In genomic region chr3:186775999-186776398, GRCh38 we compare ENCODE assay signal across 24 cellular contexts. TPM values are rescaled to one million over a fixed set of nuclear protein-coding genes. Genes with fewer than 3 reads are reported as not detected.
DNase-seq lines count a peak whose midpoint lies in the region; ATAC-seq and TF ChIP-seq lines count a peak whose summit lies in the region.
"Had no signal": no experiment of that assay in that cellular context is flagged by ENCODE, and none has a peak within 500 bp of the region (broad histone marks: within the 10 kb centered on the region; RNA-seq: fewer than 3 reads in every experiment).

No MANE protein-coding gene starts in this region.

- no peaks in the 10 kb centered on the region for H3K9me3 ChIP-seq in HCT116 (ENCODE audit: control insufficient read depth in 1 of 2, insufficient read depth in 1 of 2, low read depth in 1 of 2, low read length in 2 of 2)
- H3K9me3 ChIP-seq: SK-N-SH had no signal

- no peak overlapping the region for H3K27ac ChIP-seq in HCT116 (ENCODE audit: low read depth, low read length)
- H3K27ac ChIP-seq: coronary artery had no signal

- CTCF ChIA-PET in BJ (lab: Yijun Ruan, JAX) (no interaction called here), HCT116 (lab: Charles Lee) (no interaction called here)
- CTCF ChIA-PET in activated naive CD4-positive, alpha-beta T cell treated with anti-CD3 and anti-CD28 coated beads, Interleukin-2, amount 10 ng/mL, durations not matched to agents 7 days and 5 days (lab: Charles Lee) = no interaction called here

- H3K36me3 ChIP-seq in BJ (ENCODE audit: control insufficient read depth, insufficient read depth, low read length) (no peaks in the 10 kb centered on the region), HCT116 (ENCODE audit: control insufficient read depth in 1 of 2, insufficient read depth in 2 of 2, low read length in 2 of 2) (no peaks in the 10 kb centered on the region)

- no TSS peak for BruUV-seq in HCT116 (replicated peaks; lab: Mats Ljungman, UMichigan)

- no peaks in the 10 kb centered on the region for H3K9me2 ChIP-seq in HCT116 (ENCODE audit: insufficient read depth)
- H3K9me2 ChIP-seq: SK-N-SH had no signal

- peaks cover 24% of the 10 kb centered on the region for H3K27me3 Mint-ChIP-seq in activated naive CD4-positive, alpha-beta T cell treated with anti-CD3 and anti-CD28 coated beads, Interleukin-2, amount 10 ng/mL, durations not matched to agents 7 days and 5 days

- H3K36me3 Mint-ChIP-seq in activated naive CD4-positive, alpha-beta T cell treated with anti-CD3 and anti-CD28 coated beads, Interleukin-2, amount 10 ng/mL, durations not matched to agents 7 days and 5 days = peaks cover 4% of the 10 kb centered on the region
- H3K36me3 Mint-ChIP-seq: CD4-positive, CD25-positive, alpha-beta regulatory T cell had no signal

- RAD21 ChIA-PET in HCT116 (lab: Charles Lee; ENCODE audit: low non-redundant PET in 1 of 2, low total read pairs in 2 of 2, uncharacterized antibody in 2 of 2, unreplicated experiment in 2 of 2) = no interaction called here

- H3K4me3 ChIP-seq in BJ (ENCODE audit: low read depth, low read length) = no peak overlapping the region
- no peak overlapping the region for H3K4me3 ChIP-seq in HCT116 (replicated peaks in 1 of 2; ENCODE audit: low read depth in 1 of 2, low read length in 2 of 2)
- H3K4me3 ChIP-seq: coronary artery had no signal

- intact Hi-C loops in HCT116 (cut with micrococcal nuclease) = no loop called here

- TF ChIP-seq POLR2A in HCT116 (IDR thresholded peaks at IDR 0.05; ENCODE audit: borderline replicate concordance, extremely low read depth, insufficient read depth, insufficient read length) = no peak

- H3K27me3 ChIP-seq in BJ (ENCODE audit: control insufficient read depth, insufficient read depth, low read length) (no peaks in the 10 kb centered on the region), HCT116 (ENCODE audit: insufficient read depth, low read length) (no peaks in the 10 kb centered on the region)

- no peak overlapping the region for H3K27ac Mint-ChIP-seq in activated naive CD4-positive, alpha-beta T cell treated with anti-CD3 and anti-CD28 coated beads, Interleukin-2, amount 10 ng/mL, durations not matched to agents 7 days and 5 days
- H3K27ac Mint-ChIP-seq: CD4-positive, CD25-positive, alpha-beta regulatory T cell; nephron progenitor cell had no signal

- H3K4me1 Mint-ChIP-seq in activated naive CD4-positive, alpha-beta T cell treated with anti-CD3 and anti-CD28 coated beads, Interleukin-2, amount 10 ng/mL, durations not matched to agents 7 days and 5 days = peaks cover 19% of the 10 kb centered on the region

- H3K4me1 ChIP-seq in HCT116 (ENCODE audit: control insufficient read depth in 1 of 2, insufficient read depth in 2 of 2, low read length in 2 of 2) = no peaks in the 10 kb centered on the region

- peak; percentile 20; the same call in 1 of the 2 replicates for TF ChIP-seq CTCF in BJ (IDR thresholded peaks at IDR 0.05; ENCODE audit: insufficient read depth, low read depth, low read length)
- TF ChIP-seq CTCF in HCT116 (IDR thresholded peaks at IDR 0.05 in 2 of 3, conservative IDR thresholded peaks at IDR 0.05 in 1 of 3; ENCODE audit: borderline replicate concordance in 1 of 3, insufficient read depth in 1 of 3, low read depth in 2 of 3, low read length in 2 of 3) = 0 out of 6 replicates have a peak, but pooled peaks of 2 of the 3 experiments have one; percentile 10 to 21

- no peaks in the 10 kb centered on the region for H4K20me1 ChIP-seq in HCT116 (ENCODE audit: insufficient read depth)

- no peak overlapping the region for H2AFZ ChIP-seq in HCT116 (ENCODE audit: low read depth, low read length, poor library complexity, severe bottlenecking)

- DNase-seq in BJ (ENCODE audit: low read depth) (no peak), HCT116 (ENCODE audit: low read depth, low spot score) (no peak), astrocyte of the hippocampus (ENCODE audit: low read depth, low spot score) (peak; percentile 80), iPS-NIHi7 (ENCODE audit: extremely low spot score) (peak; percentile 69), T1000 (lab: John Stamatoyannopoulos, UW) (no peak), SW 1271 (lab: John Stamatoyannopoulos, UW) (no peak)
- no peak for DNase-seq in activated naive CD4-positive, alpha-beta T cell treated with anti-CD3 and anti-CD28 coated beads, Interleukin-2, amount 10 ng/mL, durations not matched to agents 7 days and 5 days
- DNase-seq: activated CD4-positive, alpha-beta T cell treated with anti-CD3 and anti-CD28 coated beads, Interleukin-2, amount 50 U/mL, for 4 hours; activated effector memory CD4-positive, alpha-beta T cell treated with Interleukin-2 at 50 U/mL for 16 hours; CD4-positive, CD25-positive, alpha-beta regulatory T cell; NCI-H1417; NCI-H510A; nephron progenitor cell; NK-92 treated with Interleukin-12 subunit alpha and Interleukin-12 subunit beta, amount 100 ng/mL, for 24 hours; SK-N-SH; substantia nigra had no signal

- H3K79me2 ChIP-seq in HCT116 (ENCODE audit: insufficient read depth, low read length) = no peaks in the 10 kb centered on the region

- POLR2A ChIA-PET in BJ (lab: Charles Lee) (no interaction called here), HCT116 (lab: Charles Lee) (no interaction called here)

- H3K9ac ChIP-seq in HCT116 (ENCODE audit: low read length) = no peak overlapping the region
- H3K9ac ChIP-seq: SK-N-SH had no signal

- no peak overlapping the region for H3K4me2 ChIP-seq in HCT116 (ENCODE audit: low read length)
- H3K4me2 ChIP-seq: SK-N-SH had no signal

- peak; percentile 71 for ATAC-seq in HCT116
- no peak for ATAC-seq in GM18498 (IDR thresholded peaks at IDR 0.05; ENCODE audit: unreplicated experiment)

- no peak overlapping the region for H3K4me3 Mint-ChIP-seq in activated naive CD4-positive, alpha-beta T cell treated with anti-CD3 and anti-CD28 coated beads, Interleukin-2, amount 10 ng/mL, durations not matched to agents 7 days and 5 days
- H3K4me3 Mint-ChIP-seq: nephron progenitor cell had no signal

- no peaks in the 10 kb centered on the region for H3K9me3 Mint-ChIP-seq in activated naive CD4-positive, alpha-beta T cell treated with anti-CD3 and anti-CD28 coated beads, Interleukin-2, amount 10 ng/mL, durations not matched to agents 7 days and 5 days
- H3K9me3 Mint-ChIP-seq: CD4-positive, CD25-positive, alpha-beta regulatory T cell had no signal

- TF ChIP-seq RAD21 in HCT116 (IDR thresholded peaks at IDR 0.05; ENCODE audit: low read depth) = no peak

TF ChIP-seq in HCT116, 20 proteins besides CTCF, POLR2A, EP300 and RAD21:
- TF ChIP-seq SIN3A (IDR thresholded peaks at IDR 0.05; ENCODE audit: low read depth) = no peak
- TF ChIP-seq ZBTB33 (IDR thresholded peaks at IDR 0.05; ENCODE audit: extremely low read depth, insufficient replicate concordance, low read length) = no peak
- TF ChIP-seq ZFX (IDR thresholded peaks at IDR 0.05) = no peak
- TF ChIP-seq ATF3 (IDR thresholded peaks at IDR 0.05) = no peak
- no peak for TF ChIP-seq CBX3 (IDR thresholded peaks at IDR 0.05; ENCODE audit: low read depth)

RNA-seq across cellular contexts. Expression of gene EIF4A2, which starts 7.4 kb away (rescaled TPM):
- 210 and 511 TPM in 2 replicates for polyA plus RNA-seq in BJ (2011; rRNA removed)
- 120 and 163 TPM in 2 replicates for polyA minus RNA-seq in BJ (2011; rRNA and poly(A)+ RNA removed)
- total RNA-seq in HCT116 (2021; ENCODE audit: unreplicated experiment) = 398 TPM
- polyA plus RNA-seq in HCT116 (2012) = 347 and 396 TPM in 2 replicates

RNA-seq across cellular contexts. Expression of gene RFC4, which starts 30.3 kb away (rescaled TPM):
- polyA plus RNA-seq in BJ (2011; rRNA removed) = 6.9 and 8.5 TPM in 2 replicates
- polyA minus RNA-seq in BJ (2011; rRNA and poly(A)+ RNA removed) = 2.8 and 4.0 TPM in 2 replicates
- 86.2 TPM for total RNA-seq in HCT116 (2021; ENCODE audit: unreplicated experiment)
- 41.6 and 55.6 TPM in 2 replicates for polyA plus RNA-seq in HCT116 (2012)

RNA-seq across cellular contexts. Expression of gene KNG1, which starts 58.8 kb away (rescaled TPM):
- not detected in 2 replicates for polyA plus RNA-seq in BJ (2011; rRNA removed)
- not detected in 2 replicates for polyA minus RNA-seq in BJ (2011; rRNA and poly(A)+ RNA removed)
- total RNA-seq in HCT116 (2021; ENCODE audit: unreplicated experiment) = 0.25 TPM
- polyA plus RNA-seq in HCT116 (2012) = not detected in 2 replicates
- total RNA-seq: CD4-positive, CD25-positive, alpha-beta regulatory T cell; fibroblast of lung; MCF 10A; RPMI7951; T-helper 2 cell treated with Interferon-gamma antibody and Interleukin-4, amounts not matched to agents 100 ng/mL and 5 ng/mL, for 36 hours; ureter had no signal
- polyA plus RNA-seq: AG04450; CD4-positive, CD25-positive, alpha-beta regulatory T cell; fibroblast of lung; SK-N-SH had no signal

Comparison
In these comparisons a context has a peak if more than half of its experiments do, and no peak if none do; other contexts are left out.
1. DNase-seq: peak in astrocyte of the hippocampus (single experiment) and iPS-NIHi7 (single experiment); none in BJ (single experiment), HCT116 (single experiment), T1000 (single experiment), activated naive CD4-positive, alpha-beta T cell treated with anti-CD3 and anti-CD28 coated beads, Interleukin-2, amount 10 ng/mL, durations not matched to agents 7 days and 5 days (single experiment) and SW 1271 (0 of 2).